Comparison of ENCODE assay signal across 8 cellular contexts in genomic region chr9:121368692-121369091, GRCh38. TPM values are rescaled to one million over a fixed set of nuclear protein-coding genes. Genes with fewer than 3 reads are reported as not detected.
DNase-seq lines count a peak whose midpoint lies in the region; ATAC-seq and TF ChIP-seq lines count a peak whose summit lies in the region.
"Not testable (repeated sequence)": the region's sequence is repeated elsewhere in the genome, so short reads cannot be mapped to it uniquely, and the experiment has no call there.

No MANE protein-coding gene starts in this region.

- H3K4me3 Mint-ChIP-seq in T-cell: peak overlapping the region; percentile 89 to 91 (median 89)
- H3K4me3 Mint-ChIP-seq in activated naive CD8-positive, alpha-beta T cell treated with anti-CD3 and anti-CD28 coated beads, Interleukin-2, amount 50 U/mL, for 24 hours: peak overlapping the region; percentile 86
- H3K4me3 Mint-ChIP-seq in naive thymus-derived CD8-positive, alpha-beta T cell: peak overlapping the region; percentile 85 to 96 (median 94)
- peak overlapping the region; percentile 83 for H3K4me3 Mint-ChIP-seq in stimulated activated memory B cell treated with anti-CD40 and anti-IgM and Interleukin-4, amounts not matched to agents 10 μg/mL and 1 μg/mL and 100 μg/mL, for 72 hours

- not testable (repeated sequence) for H3K4me1 ChIP-seq in HEK293 (ENCODE audit: control insufficient read depth, insufficient read depth, low read length); effector memory CD4-positive, alpha-beta T cell (ENCODE audit: control insufficient read depth, insufficient read depth, low read length, poor library complexity, severe bottlenecking)
- H3K4me1 ChIP-seq in iPS-18a (ENCODE audit: control insufficient read depth, low read depth, low read length): peaks cover 18% of the 10 kb centered on the region

- not testable (repeated sequence) for H3K9me3 ChIP-seq in AG04450 (ENCODE audit: control insufficient read depth, insufficient read depth, low read length); HEK293 (ENCODE audit: control insufficient read depth, insufficient read depth, low read depth, low read length); effector memory CD4-positive, alpha-beta T cell (ENCODE audit: control insufficient read depth, low read length); iPS-18a (ENCODE audit: control insufficient read depth, low read depth, low read length)

- H3K9me3 Mint-ChIP-seq in T-cell; activated naive CD8-positive, alpha-beta T cell treated with anti-CD3 and anti-CD28 coated beads, Interleukin-2, amount 50 U/mL, for 24 hours; stimulated activated memory B cell treated with anti-CD40 and anti-IgM and Interleukin-4, amounts not matched to agents 10 μg/mL and 1 μg/mL and 100 μg/mL, for 72 hours: not testable (repeated sequence)
- H3K9me3 Mint-ChIP-seq in naive thymus-derived CD8-positive, alpha-beta T cell: peaks cover 0 to 11% (median 0%) of the 10 kb centered on the region in 9 donors

- H3K9ac ChIP-seq in iPS-18a (ENCODE audit: low read length): not testable (repeated sequence)

- TF ChIP-seq CTCF in AG04450 (IDR thresholded peaks at IDR 0.05; ENCODE audit: low read depth, low read length); HEK293 (tag by site-specific recombination; IDR thresholded peaks at IDR 0.05): not testable (repeated sequence)

- not testable (repeated sequence) for ATAC-seq in T-cell (replicated peaks in 1 of 4); activated naive CD8-positive, alpha-beta T cell treated with anti-CD3 and anti-CD28 coated beads, Interleukin-2, amount 50 U/mL, for 24 hours; naive thymus-derived CD8-positive, alpha-beta T cell; stimulated activated memory B cell treated with anti-CD40 and anti-IgM and Interleukin-4, amounts not matched to agents 10 μg/mL and 1 μg/mL and 100 μg/mL, for 72 hours

- peak overlapping the region; percentile 80 to 96 for H3K27ac Mint-ChIP-seq in T-cell
- H3K27ac Mint-ChIP-seq in activated naive CD8-positive, alpha-beta T cell treated with anti-CD3 and anti-CD28 coated beads, Interleukin-2, amount 50 U/mL, for 24 hours: peak overlapping the region; percentile 32
- H3K27ac Mint-ChIP-seq in naive thymus-derived CD8-positive, alpha-beta T cell: peak overlapping the region in 9 of 10 donors; percentile 11 to 99 (median 83)
- H3K27ac Mint-ChIP-seq in stimulated activated memory B cell treated with anti-CD40 and anti-IgM and Interleukin-4, amounts not matched to agents 10 μg/mL and 1 μg/mL and 100 μg/mL, for 72 hours: peak overlapping the region; percentile 92

- H3K27me3 ChIP-seq in AG04450 (ENCODE audit: control insufficient read depth, insufficient read depth, low read length); effector memory CD4-positive, alpha-beta T cell (replicated peaks; ENCODE audit: control insufficient read depth, insufficient read depth, low read length, poor library complexity, severe bottlenecking): not testable (repeated sequence)
- H3K27me3 ChIP-seq in iPS-18a (ENCODE audit: control insufficient read depth, insufficient read depth, low read length): peaks cover 15% of the 10 kb centered on the region

- H3K36me3 Mint-ChIP-seq in T-cell; activated naive CD8-positive, alpha-beta T cell treated with anti-CD3 and anti-CD28 coated beads, Interleukin-2, amount 50 U/mL, for 24 hours (ENCODE audit: low read depth); naive thymus-derived CD8-positive, alpha-beta T cell; stimulated activated memory B cell treated with anti-CD40 and anti-IgM and Interleukin-4, amounts not matched to agents 10 μg/mL and 1 μg/mL and 100 μg/mL, for 72 hours: not testable (repeated sequence)

- H3K4me3 ChIP-seq in AG04450 (ENCODE audit: low read depth, low read length): peak overlapping the region; percentile 81
- H3K4me3 ChIP-seq in HEK293 (ENCODE audit: low read depth, low read length): not testable (repeated sequence)
- peak overlapping the region; percentile 90 for H3K4me3 ChIP-seq in effector memory CD4-positive, alpha-beta T cell (ENCODE audit: insufficient read depth, low read depth, low read length, poor library complexity, severe bottlenecking)
- peak overlapping the region; percentile 74 for H3K4me3 ChIP-seq in iPS-18a (ENCODE audit: low read length)

- peaks cover 39 to 81% (median 72%) of the 10 kb centered on the region in 3 donors for H3K4me1 Mint-ChIP-seq in T-cell
- peaks cover 67% of the 10 kb centered on the region for H3K4me1 Mint-ChIP-seq in activated naive CD8-positive, alpha-beta T cell treated with anti-CD3 and anti-CD28 coated beads, Interleukin-2, amount 50 U/mL, for 24 hours
- peaks cover 19 to 77% (median 50%) of the 10 kb centered on the region in 4 donors for H3K4me1 Mint-ChIP-seq in naive thymus-derived CD8-positive, alpha-beta T cell
- peaks cover 28% of the 10 kb centered on the region for H3K4me1 Mint-ChIP-seq in stimulated activated memory B cell treated with anti-CD40 and anti-IgM and Interleukin-4, amounts not matched to agents 10 μg/mL and 1 μg/mL and 100 μg/mL, for 72 hours

- not testable (repeated sequence) for H3K36me3 ChIP-seq in HEK293 (ENCODE audit: control insufficient read depth in 2 of 2, insufficient read depth in 1 of 2, low read length in 2 of 2); effector memory CD4-positive, alpha-beta T cell (ENCODE audit: control insufficient read depth, insufficient read depth, low read length); iPS-18a (ENCODE audit: control insufficient read depth, low read depth, low read length)

- H3K27ac ChIP-seq in AG04450 (ENCODE audit: low read depth, low read length); HEK293 (ENCODE audit: extremely low read depth, low read depth, low read length); iPS-18a (ENCODE audit: low read length): not testable (repeated sequence)
- peak overlapping the region; percentile 85 for H3K27ac ChIP-seq in effector memory CD4-positive, alpha-beta T cell (ENCODE audit: insufficient read depth, low read length, poor library complexity, severe bottlenecking)

- CTCF ChIA-PET in AG04450 (lab: Charles Lee) (interaction anchor here (1.3 kb wide), 1 partner anchor 49 kb away, joined by 4 read pairs; no protein-coding TSS in a partner anchor), HEK293 (lab: Yijun Ruan, JAX) (interaction anchor here (0.5 to 1.3 kb wide), 6 partner anchors 31 to 155 kb away, joined by 3 to 7 read pairs (median 3); no protein-coding TSS in a partner anchor), T-cell (lab: Charles Lee) (interaction anchor here (0.5 to 1.7 kb wide), 7 partner anchors 13 to 1116 kb away, joined by 3 to 10 read pairs (median 4); no protein-coding TSS in a partner anchor)

- H3K27me3 Mint-ChIP-seq in T-cell; activated naive CD8-positive, alpha-beta T cell treated with anti-CD3 and anti-CD28 coated beads, Interleukin-2, amount 50 U/mL, for 24 hours; naive thymus-derived CD8-positive, alpha-beta T cell; stimulated activated memory B cell treated with anti-CD40 and anti-IgM and Interleukin-4, amounts not matched to agents 10 μg/mL and 1 μg/mL and 100 μg/mL, for 72 hours: not testable (repeated sequence)

- not testable (repeated sequence) for DNase-seq in AG04450 (ENCODE audit: low read depth, low spot score); T-cell; activated naive CD8-positive, alpha-beta T cell treated with anti-CD3 and anti-CD28 coated beads, Interleukin-2, amount 50 U/mL, for 24 hours; effector memory CD4-positive, alpha-beta T cell
- peak in 1 of 10 donors; percentile 13 for DNase-seq in naive thymus-derived CD8-positive, alpha-beta T cell

- POLR2A ChIA-PET in AG04450 (lab: Yijun Ruan, JAX) (interaction anchor here (0.7 to 1.4 kb wide), 2 partner anchors 18 to 249 kb away, joined by 3 to 8 read pairs; no protein-coding TSS in a partner anchor), HEK293 (lab: Yijun Ruan, JAX) (interaction anchor here (0.6 kb wide), 1 partner anchor 368 kb away, joined by 5 read pairs; no protein-coding TSS in a partner anchor), T-cell (lab: Charles Lee) (interaction anchor here (0.6 to 1.0 kb wide), 3 partner anchors 19 to 1855 kb away, joined by 3 to 8 read pairs (median 6); no protein-coding TSS in a partner anchor)
- POLR2A ChIA-PET in naive thymus-derived CD8-positive, alpha-beta T cell (lab: Charles Lee): interaction anchor here (0.9 to 1.4 kb wide), 4 partner anchors 11 to 41 kb away, joined by 3 to 10 read pairs (median 4); no protein-coding TSS in a partner anchor

TF ChIP-seq in HEK293, 187 proteins besides CTCF, POLR2A, EP300 and RAD21:
- TF ChIP-seq ZNF600 (tag by site-specific recombination; IDR thresholded peaks at IDR 0.05): peak; percentile 42; the same call in 1 of the 2 replicates

RNA-seq across cellular contexts. Expression of gene STOM, which starts 1.4 kb away (rescaled TPM):
- polyA plus RNA-seq in AG04450 (2011; rRNA removed): 405 and 510 TPM in 2 replicates
- polyA minus RNA-seq in AG04450 (2011; rRNA and poly(A)+ RNA removed): 192 and 228 TPM in 2 replicates
- total RNA-seq in T-cell: 10 to 100 TPM; 24.2 to 73.9 (median 57.8) TPM
- 10 to 100 TPM; 16.0 to 17.9 TPM for total RNA-seq in naive thymus-derived CD8-positive, alpha-beta T cell
- polyA plus RNA-seq in naive thymus-derived CD8-positive, alpha-beta T cell: 100 to 1,000 TPM in 1 of 3 donors, 10 to 100 TPM in 2; 18.7 to 193 (median 19.5) TPM

Comparison
In these comparisons a context has a peak if more than half of its experiments do, and no peak if none do; other contexts are left out.
1. H3K27ac Mint-ChIP-seq: peak in every context shown above with its lines; median percentile 92 in stimulated activated memory B cell treated with anti-CD40 and anti-IgM and Interleukin-4, amounts not matched to agents 10 μg/mL and 1 μg/mL and 100 μg/mL, for 72 hours; 88 in T-cell; 83 in naive thymus-derived CD8-positive, alpha-beta T cell; 32 in activated naive CD8-positive, alpha-beta T cell treated with anti-CD3 and anti-CD28 coated beads, Interleukin-2, amount 50 U/mL, for 24 hours.